Comparison of ENCODE assay signal across 1 cellular context in genomic region chr14:95699397-95699796, GRCh38.
TF ChIP-seq lines count a peak whose summit lies in the region.

No MANE protein-coding gene starts in this region.

TF ChIP-seq in GM23338, 12 proteins besides CTCF, POLR2A, EP300 and RAD21:
- TF ChIP-seq ZNF462 (CRISPR knock-in tag; IDR thresholded peaks at IDR 0.05) (no peak), ZNF114 (CRISPR knock-in tag; IDR thresholded peaks at IDR 0.05) (no peak), ETS1 (IDR thresholded peaks at IDR 0.05) (no peak), EZH2phosphoT487 (IDR thresholded peaks at IDR 0.05; ENCODE audit: unreplicated experiment) (no peak)
TF ChIP-seq in GM23338: peak in this region for 0.
